ENCODE assay signal across 14 cellular contexts in the genomic region with DNA sequence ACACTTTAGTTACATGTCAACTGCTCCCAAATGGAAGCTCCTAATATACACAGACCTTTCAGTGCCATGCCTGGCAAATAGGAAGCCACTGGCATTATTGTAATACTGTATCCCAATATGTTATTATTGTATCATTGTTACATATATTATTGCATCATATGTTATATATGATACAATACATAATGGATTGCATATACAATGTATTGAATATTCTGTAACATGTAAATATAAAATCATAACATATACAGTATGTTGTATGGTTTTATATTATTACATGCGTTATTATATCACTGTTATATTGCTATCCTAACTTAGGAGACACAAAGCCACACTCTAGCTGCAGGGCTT.
"Had no signal": no experiment of that assay in that cellular context is flagged by ENCODE, and none has a peak within 500 bp of the region (broad histone marks: within the 10 kb centered on the region; RNA-seq: fewer than 3 reads in every experiment).

No MANE protein-coding gene starts in this region.

- H3K27ac Mint-ChIP-seq: activated naive CD4-positive, alpha-beta T cell treated with anti-CD3 and anti-CD28 coated beads, Interleukin-2, amount 50 U/mL, for 24 hours; stimulated activated effector memory CD8-positive, alpha-beta T cell treated with anti-CD3 and anti-CD28 coated beads, Interleukin-12 subunit alpha, Interleukin-12 subunit beta, amount 100 ng/mL, for 72 hours had no signal

- H3K9me3 Mint-ChIP-seq: activated naive CD4-positive, alpha-beta T cell treated with anti-CD3 and anti-CD28 coated beads, Interleukin-2, amount 50 U/mL, for 24 hours; neural crest cell; stimulated activated effector memory CD8-positive, alpha-beta T cell treated with anti-CD3 and anti-CD28 coated beads, Interleukin-12 subunit alpha, Interleukin-12 subunit beta, amount 100 ng/mL, for 72 hours had no signal

- H3K27me3 Mint-ChIP-seq: activated naive CD4-positive, alpha-beta T cell treated with anti-CD3 and anti-CD28 coated beads, Interleukin-2, amount 50 U/mL, for 24 hours had no signal

- DNase-seq: activated CD4-positive, alpha-beta T cell treated with anti-CD3 and anti-CD28 coated beads, Interleukin-2, amount 50 U/mL, for 1 hour; activated effector memory CD4-positive, alpha-beta T cell treated with Interleukin-2 at 50 U/mL for 16 hours; amygdala; brain microvascular endothelial cell; cerebellar nuclear complex; dermis blood vessel endothelial cell; erythroblast; ovary; small intestine had no signal

- H3K27ac ChIP-seq: brain microvascular endothelial cell, ovary, tibial nerve had no signal

- H3K4me3 ChIP-seq: ovary, tibial nerve had no signal

- H3K36me3 ChIP-seq: brain microvascular endothelial cell, ovary, tibial nerve had no signal

- H3K9me3 ChIP-seq: ovary, tibial nerve had no signal

- H3K4me3 Mint-ChIP-seq: activated naive CD4-positive, alpha-beta T cell treated with anti-CD3 and anti-CD28 coated beads, Interleukin-2, amount 50 U/mL, for 24 hours; neural crest cell; stimulated activated effector memory CD8-positive, alpha-beta T cell treated with anti-CD3 and anti-CD28 coated beads, Interleukin-12 subunit alpha, Interleukin-12 subunit beta, amount 100 ng/mL, for 72 hours had no signal

- ATAC-seq: left lobe of liver; stimulated activated effector memory CD8-positive, alpha-beta T cell treated with anti-CD3 and anti-CD28 coated beads, Interleukin-12 subunit alpha, Interleukin-12 subunit beta, amount 100 ng/mL, for 72 hours had no signal

- H3K27me3 ChIP-seq: brain microvascular endothelial cell, ovary, tibial nerve had no signal
